Comparison of ENCODE assay signal across 2 cellular contexts in the genomic region with DNA sequence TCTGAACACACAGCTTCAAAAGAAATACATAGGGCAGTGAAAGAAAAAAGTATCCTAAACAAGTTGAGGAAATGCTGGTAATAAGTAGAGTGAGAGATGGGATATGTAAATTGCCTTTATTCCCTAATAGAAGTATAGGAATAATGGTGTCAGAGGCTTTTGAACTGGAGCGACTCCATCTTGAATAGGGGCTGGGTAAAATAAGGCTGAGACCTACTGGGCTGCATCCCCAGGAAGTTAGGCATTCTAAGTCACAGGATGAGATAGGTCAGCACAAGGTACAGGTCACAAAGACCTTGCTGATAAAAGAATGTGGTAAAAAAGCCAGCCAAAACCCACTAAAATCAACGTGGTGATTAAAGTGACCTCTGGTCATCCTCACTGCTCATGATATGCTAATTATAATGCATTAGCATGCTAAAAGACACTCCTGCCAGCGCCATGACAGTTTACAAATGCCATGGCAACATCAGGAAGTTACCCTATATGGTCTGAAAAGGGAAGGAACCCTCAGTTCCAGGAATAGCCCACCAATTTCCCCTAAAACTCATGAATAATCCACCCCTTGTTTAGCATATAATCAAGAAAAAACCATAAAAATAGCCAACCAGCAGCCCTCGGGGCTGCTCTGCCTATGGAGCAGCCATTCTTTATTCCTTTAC. TPM values are rescaled to one million over a fixed set of nuclear protein-coding genes. Genes with fewer than 3 reads are reported as not detected.
"Had no signal": no experiment of that assay in that cellular context is flagged by ENCODE, and none has a peak within 500 bp of the region (broad histone marks: within the 10 kb centered on the region; RNA-seq: fewer than 3 reads in every experiment).

No MANE protein-coding gene starts in this region.

RNA-seq across cellular contexts. Expression of gene ADAM21, which starts 32.6 kb away (rescaled TPM):
- total RNA-seq: PC-9, Peyer's patch had no signal
